Comparison of ENCODE assay signal across 2 cellular contexts in the genomic region with DNA sequence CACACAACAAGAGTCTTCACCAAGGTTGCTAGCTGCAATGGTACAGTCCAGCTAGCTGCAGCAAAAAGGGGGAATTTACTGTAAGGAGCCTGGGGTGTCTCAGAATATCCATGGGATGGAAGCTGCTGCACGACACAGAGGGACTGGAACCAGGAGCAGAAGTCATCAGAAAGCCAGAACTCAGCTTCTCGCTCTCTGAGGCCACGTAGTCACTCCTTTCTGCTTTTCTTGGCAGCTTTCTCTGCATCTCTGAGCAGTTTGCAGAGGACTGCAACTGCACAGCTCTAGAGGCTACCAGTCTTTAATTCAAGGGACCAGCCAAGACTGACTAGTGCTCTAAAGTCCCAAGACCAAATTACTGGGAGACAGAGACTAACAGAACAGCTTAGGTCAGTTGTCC.
TF ChIP-seq lines count a peak whose summit lies in the region.

No MANE protein-coding gene starts in this region.

TF ChIP-seq in IMR-90, 13 proteins besides CTCF, POLR2A, EP300 and RAD21:
- no peak for TF ChIP-seq BHLHE40 (IDR thresholded peaks at IDR 0.05; ENCODE audit: low read depth, low read length)
- TF ChIP-seq RCOR1 (IDR thresholded peaks at IDR 0.05; ENCODE audit: insufficient replicate concordance, low read length) = no peak
- TF ChIP-seq, protein P1, sequence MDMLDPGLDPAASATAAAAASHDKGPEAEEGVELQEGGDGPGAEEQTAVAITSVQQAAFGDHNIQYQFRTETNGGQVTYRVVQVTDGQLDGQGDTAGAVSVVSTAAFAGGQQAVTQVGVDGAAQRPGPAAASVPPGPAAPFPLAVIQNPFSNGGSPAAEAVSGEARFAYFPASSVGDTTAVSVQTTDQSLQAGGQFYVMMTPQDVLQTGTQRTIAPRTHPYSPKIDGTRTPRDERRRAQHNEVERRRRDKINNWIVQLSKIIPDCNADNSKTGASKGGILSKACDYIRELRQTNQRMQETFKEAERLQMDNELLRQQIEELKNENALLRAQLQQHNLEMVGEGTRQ (IDR thresholded peaks at IDR 0.05; ENCODE audit: low read depth, low read length) = no peak
- no peak for TF ChIP-seq MAZ (IDR thresholded peaks at IDR 0.05; ENCODE audit: borderline replicate concordance, low read depth, low read length)
- TF ChIP-seq CHD1 (IDR thresholded peaks at IDR 0.05; ENCODE audit: low read depth, low read length) = no peak
- TF ChIP-seq, protein P2, sequence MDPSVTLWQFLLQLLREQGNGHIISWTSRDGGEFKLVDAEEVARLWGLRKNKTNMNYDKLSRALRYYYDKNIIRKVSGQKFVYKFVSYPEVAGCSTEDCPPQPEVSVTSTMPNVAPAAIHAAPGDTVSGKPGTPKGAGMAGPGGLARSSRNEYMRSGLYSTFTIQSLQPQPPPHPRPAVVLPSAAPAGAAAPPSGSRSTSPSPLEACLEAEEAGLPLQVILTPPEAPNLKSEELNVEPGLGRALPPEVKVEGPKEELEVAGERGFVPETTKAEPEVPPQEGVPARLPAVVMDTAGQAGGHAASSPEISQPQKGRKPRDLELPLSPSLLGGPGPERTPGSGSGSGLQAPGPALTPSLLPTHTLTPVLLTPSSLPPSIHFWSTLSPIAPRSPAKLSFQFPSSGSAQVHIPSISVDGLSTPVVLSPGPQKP (IDR thresholded peaks at IDR 0.05; ENCODE audit: borderline replicate concordance, low read depth, low read length) = no peak
- TF ChIP-seq FOS (IDR thresholded peaks at IDR 0.05; ENCODE audit: low read depth, low read length) = no peak
- TF ChIP-seq CEBPB (IDR thresholded peaks at IDR 0.05; ENCODE audit: low read depth, low read length) = no peak
- no peak for TF ChIP-seq NFE2L2 (IDR thresholded peaks at IDR 0.05; ENCODE audit: low read depth, low read length)
- no peak for TF ChIP-seq RFX5 (IDR thresholded peaks at IDR 0.05; ENCODE audit: low read depth, low read length)
- no peak for TF ChIP-seq MXI1 (IDR thresholded peaks at IDR 0.05; ENCODE audit: borderline replicate concordance, low read depth, low read length)

TF ChIP-seq in SK-N-SH, 30 proteins besides CTCF, POLR2A, EP300 and RAD21:
- TF ChIP-seq MEF2A (IDR thresholded peaks at IDR 0.05; ENCODE audit: borderline replicate concordance, low read depth) = no peak
